8 cellular contexts compared by ENCODE assay signal in genomic region chr11:74948546-74948897, GRCh38. TPM values are rescaled to one million over a fixed set of nuclear protein-coding genes. Genes with fewer than 3 reads are reported as not detected.
DNase-seq lines count a peak whose midpoint lies in the region; ATAC-seq and TF ChIP-seq lines count a peak whose summit lies in the region.

No MANE protein-coding gene starts in this region.

- POLR2A ChIA-PET in AG04450 (lab: Yijun Ruan, JAX) = interaction anchor here (0.7 to 1.9 kb wide), 3 partner anchors 10 to 40 kb away, joined by 6 to 7 read pairs (median 6); partner anchors contain the start of gene NEU3

- peaks cover 22% of the 10 kb centered on the region for H3K36me3 Mint-ChIP-seq in activated naive CD8-positive, alpha-beta T cell treated with anti-CD3 and anti-CD28 coated beads, Interleukin-2, amount 50 U/mL, for 24 hours (ENCODE audit: low read depth)
- peaks cover 31% of the 10 kb centered on the region for H3K36me3 Mint-ChIP-seq in stimulated activated naive CD8-positive, alpha-beta T cell treated with anti-CD3 and anti-CD28 coated beads, Interleukin-15, Interleukin-2, amounts not matched to agents 100 ng/mL and 50 ng/mL, for 24 hours (ENCODE audit: low read depth)

- H3K9me3 ChIP-seq in AG04450 (ENCODE audit: control insufficient read depth, insufficient read depth, low read length) (no peaks in the 10 kb centered on the region; the same call in 1 of the 2 replicates), iPS-15b (ENCODE audit: control insufficient read depth, insufficient read depth, low read length) (no peaks in the 10 kb centered on the region)

- no peaks in the 10 kb centered on the region for H3K27me3 Mint-ChIP-seq in activated naive CD8-positive, alpha-beta T cell treated with anti-CD3 and anti-CD28 coated beads, Interleukin-2, amount 50 U/mL, for 24 hours
- H3K27me3 Mint-ChIP-seq in stimulated activated naive CD8-positive, alpha-beta T cell treated with anti-CD3 and anti-CD28 coated beads, Interleukin-15, Interleukin-2, amounts not matched to agents 100 ng/mL and 50 ng/mL, for 24 hours = no peaks in the 10 kb centered on the region

- no peak for TF ChIP-seq CTCF in AG04450 (IDR thresholded peaks at IDR 0.05; ENCODE audit: low read depth, low read length)

- H3K27me3 ChIP-seq in AG04450 (ENCODE audit: control insufficient read depth, insufficient read depth, low read length) (no peaks in the 10 kb centered on the region), iPS-15b (ENCODE audit: control insufficient read depth, insufficient read depth, low read length) (no peaks in the 10 kb centered on the region)

- ATAC-seq in GM18907 (IDR thresholded peaks at IDR 0.05; ENCODE audit: unreplicated experiment) (peak; percentile 5), HG03460 (IDR thresholded peaks at IDR 0.05; ENCODE audit: unreplicated experiment) (peak; percentile 9)
- ATAC-seq in activated naive CD8-positive, alpha-beta T cell treated with anti-CD3 and anti-CD28 coated beads, Interleukin-2, amount 50 U/mL, for 24 hours = peak; percentile 11

- no peaks in the 10 kb centered on the region for H3K36me3 ChIP-seq in iPS-15b (ENCODE audit: control insufficient read depth, insufficient read depth, low read length)

- no peak overlapping the region for H3K9ac ChIP-seq in iPS-15b (ENCODE audit: low read depth, low read length)

- peak overlapping the region; percentile 42 for H3K27ac ChIP-seq in AG04450 (ENCODE audit: low read depth, low read length)

- H3K4me1 Mint-ChIP-seq in activated naive CD8-positive, alpha-beta T cell treated with anti-CD3 and anti-CD28 coated beads, Interleukin-2, amount 50 U/mL, for 24 hours = peaks cover 58% of the 10 kb centered on the region
- H3K4me1 Mint-ChIP-seq in stimulated activated naive CD8-positive, alpha-beta T cell treated with anti-CD3 and anti-CD28 coated beads, Interleukin-15, Interleukin-2, amounts not matched to agents 100 ng/mL and 50 ng/mL, for 24 hours (ENCODE audit: low read depth) = peaks cover 50% of the 10 kb centered on the region

- no peaks in the 10 kb centered on the region for H3K9me3 Mint-ChIP-seq in activated naive CD8-positive, alpha-beta T cell treated with anti-CD3 and anti-CD28 coated beads, Interleukin-2, amount 50 U/mL, for 24 hours
- no peaks in the 10 kb centered on the region for H3K9me3 Mint-ChIP-seq in stimulated activated naive CD8-positive, alpha-beta T cell treated with anti-CD3 and anti-CD28 coated beads, Interleukin-15, Interleukin-2, amounts not matched to agents 100 ng/mL and 50 ng/mL, for 24 hours

- H3K4me3 Mint-ChIP-seq in activated naive CD8-positive, alpha-beta T cell treated with anti-CD3 and anti-CD28 coated beads, Interleukin-2, amount 50 U/mL, for 24 hours = peak overlapping the region; percentile 99
- peak overlapping the region; percentile 97 for H3K4me3 Mint-ChIP-seq in stimulated activated naive CD8-positive, alpha-beta T cell treated with anti-CD3 and anti-CD28 coated beads, Interleukin-15, Interleukin-2, amounts not matched to agents 100 ng/mL and 50 ng/mL, for 24 hours

- H3K4me3 ChIP-seq in AG04450 (ENCODE audit: low read depth, low read length) = peak overlapping the region; percentile 95
- peak overlapping the region; percentile 71 for H3K4me3 ChIP-seq in iPS-15b (ENCODE audit: low read depth, low read length)

- peak overlapping the region; percentile 96 for H3K27ac Mint-ChIP-seq in activated naive CD8-positive, alpha-beta T cell treated with anti-CD3 and anti-CD28 coated beads, Interleukin-2, amount 50 U/mL, for 24 hours
- H3K27ac Mint-ChIP-seq in stimulated activated naive CD8-positive, alpha-beta T cell treated with anti-CD3 and anti-CD28 coated beads, Interleukin-15, Interleukin-2, amounts not matched to agents 100 ng/mL and 50 ng/mL, for 24 hours = peak overlapping the region; percentile 97

- no peak for DNase-seq in AG04450 (ENCODE audit: low read depth, low spot score)
- DNase-seq in activated naive CD8-positive, alpha-beta T cell treated with anti-CD3 and anti-CD28 coated beads, Interleukin-2, amount 50 U/mL, for 24 hours = no peak
- no peak for DNase-seq in stimulated activated CD4-positive, alpha-beta T cell treated with anti-CD3 and anti-CD28 coated beads, Interleukin-1b, Interleukin-23, amount 100 ng/mL, for 48 hours
- no peak for DNase-seq in NCI-H2081 treated with DMSO at 0.1 percent for 48 hours (lab: John Stamatoyannopoulos, UW)

- CTCF ChIA-PET in AG04450 (lab: Charles Lee) = no interaction called here

- no peaks in the 10 kb centered on the region for H3K4me1 ChIP-seq in iPS-15b (ENCODE audit: control insufficient read depth, insufficient read depth, low read length)

RNA-seq across cellular contexts. Expression of gene XRRA1, which starts 0.4 kb away (rescaled TPM):
- polyA plus RNA-seq in AG04450 (2011; rRNA removed) = 5.6 and 7.0 TPM in 2 replicates
- polyA minus RNA-seq in AG04450 (2011; rRNA and poly(A)+ RNA removed) = 17.9 and 25.5 TPM in 2 replicates

RNA-seq across cellular contexts. Expression of gene SPCS2, which starts 0.5 kb away (rescaled TPM):
- 108 and 195 TPM in 2 replicates for polyA plus RNA-seq in AG04450 (2011; rRNA removed)
- polyA minus RNA-seq in AG04450 (2011; rRNA and poly(A)+ RNA removed) = 51.8 and 85.3 TPM in 2 replicates

RNA-seq across cellular contexts. Expression of gene NEU3, which starts 40.2 kb away (rescaled TPM):
- 5.6 and 5.7 TPM in 2 replicates for polyA plus RNA-seq in AG04450 (2011; rRNA removed)
- polyA minus RNA-seq in AG04450 (2011; rRNA and poly(A)+ RNA removed) = 13.7 and 19.6 TPM in 2 replicates
